In the genomic region with DNA sequence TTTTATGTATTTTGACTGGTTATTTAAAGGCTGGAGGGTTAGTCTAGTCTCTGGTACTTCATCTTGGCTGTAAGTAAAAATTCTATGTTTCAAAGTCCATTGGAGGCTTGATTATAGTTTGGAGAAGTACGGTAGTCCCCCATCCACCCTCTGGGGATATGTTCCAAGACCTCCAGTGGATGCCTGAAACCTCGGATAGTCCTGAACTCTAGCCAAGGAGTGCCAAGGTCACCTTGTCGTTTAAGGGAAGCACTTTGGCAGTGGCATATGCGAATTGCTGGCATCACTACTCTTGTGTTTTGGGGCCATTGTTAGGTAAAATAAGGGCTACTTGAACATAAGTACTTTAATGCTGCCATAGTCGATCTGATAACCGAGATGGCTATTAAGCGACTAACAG, we compare ENCODE assay signal across 33 cellular contexts. TPM values are rescaled to one million over a fixed set of nuclear protein-coding genes. Genes with fewer than 3 reads are reported as not detected.
"Had no signal": no experiment of that assay in that cellular context is flagged by ENCODE, and none has a peak within 500 bp of the region (broad histone marks: within the 10 kb centered on the region; RNA-seq: fewer than 3 reads in every experiment).

No MANE protein-coding gene starts in this region.

- H3K9me3 Mint-ChIP-seq: activated CD4-positive, alpha-beta memory T cell treated with anti-CD3 and anti-CD28 coated beads for 36 hours; activated naive CD8-positive, alpha-beta T cell treated with anti-CD3 and anti-CD28 coated beads for 36 hours; activated T-cell treated with anti-CD3 and anti-CD28 coated beads, Interleukin-2, amount 50 U/mL, for 72 hours; activated T-helper 17 cell treated with anti-CD3 and anti-CD28 coated beads, Interleukin-2, amount 50 U/mL, for 72 hours had no signal

- H3K27ac Mint-ChIP-seq: activated CD4-positive, alpha-beta memory T cell treated with anti-CD3 and anti-CD28 coated beads for 36 hours; activated naive CD8-positive, alpha-beta T cell treated with anti-CD3 and anti-CD28 coated beads for 36 hours; activated T-cell treated with anti-CD3 and anti-CD28 coated beads, Interleukin-2, amount 50 U/mL, for 72 hours; activated T-helper 17 cell treated with anti-CD3 and anti-CD28 coated beads, Interleukin-2, amount 50 U/mL, for 72 hours had no signal

- H3K27ac ChIP-seq: brain microvascular endothelial cell, cardiac muscle cell, Peyer's patch, WERI-Rb-1 had no signal

- DNase-seq: activated CD4-positive, alpha-beta memory T cell treated with anti-CD3 and anti-CD28 coated beads for 36 hours; activated CD4-positive, alpha-beta T cell treated with anti-CD3 and anti-CD28 coated beads, Interleukin-2, amount 50 U/mL, for 1 hour; activated CD8-positive, alpha-beta memory T cell treated with anti-CD3 and anti-CD28 coated beads, Interleukin-2, amount 50 U/mL, for 4 hours; activated effector memory CD4-positive, alpha-beta T cell treated with anti-CD3 and anti-CD28 coated beads, Interleukin-2, amount 50 U/mL, for 16 hours; activated naive CD4-positive, alpha-beta T cell; activated naive CD4-positive, alpha-beta T cell treated with anti-CD3 and anti-CD28 coated beads, Interleukin-2, amount 50 U/mL, for 16 hours; activated naive CD8-positive, alpha-beta T cell treated with anti-CD3 and anti-CD28 coated beads for 36 hours; activated T-cell treated with anti-CD3 and anti-CD28 coated beads for 4 hours; activated T-cell treated with anti-CD3 and anti-CD28 coated beads, Interleukin-2, amount 50 U/mL, for 72 hours; amniotic stem cell; aorta; brain microvascular endothelial cell; Karpas-422; NCI-H1105; NCI-H1417 treated with DMSO at 0.1 percent for 48 hours; NCI-H187 treated with DMSO at 0.1 percent for 48 hours; NCI-H2081; NCI-H2171 treated with DMSO at 0.1 percent for 48 hours; NCI-H2227 treated with DMSO at 0.1 percent for 48 hours; NCI-H510A treated with DMSO at 0.1 percent for 48 hours; NCI-H526 treated with DMSO at 0.1 percent for 48 hours; NCI-H774; PC-3; Peyer's patch; RPMI8226; SW 1271; T-helper 1 cell; T-helper 2 cell; T-helper 9 cell; WERI-Rb-1 had no signal

- H3K4me3 Mint-ChIP-seq: activated CD4-positive, alpha-beta memory T cell treated with anti-CD3 and anti-CD28 coated beads for 36 hours; activated naive CD8-positive, alpha-beta T cell treated with anti-CD3 and anti-CD28 coated beads for 36 hours; activated T-cell treated with anti-CD3 and anti-CD28 coated beads, Interleukin-2, amount 50 U/mL, for 72 hours; activated T-helper 17 cell treated with anti-CD3 and anti-CD28 coated beads, Interleukin-2, amount 50 U/mL, for 72 hours had no signal

- H3K4me3 ChIP-seq: cardiac muscle cell, Peyer's patch had no signal

- H3K27me3 ChIP-seq: brain microvascular endothelial cell, cardiac muscle cell, Peyer's patch had no signal

- ATAC-seq: activated T-cell treated with anti-CD3 and anti-CD28 coated beads, Interleukin-2, amount 50 U/mL, for 72 hours; activated T-helper 17 cell treated with anti-CD3 and anti-CD28 coated beads, Interleukin-2, amount 50 U/mL, for 72 hours; PC-3 had no signal

- H3K27me3 Mint-ChIP-seq: activated CD4-positive, alpha-beta memory T cell treated with anti-CD3 and anti-CD28 coated beads for 36 hours; activated naive CD8-positive, alpha-beta T cell treated with anti-CD3 and anti-CD28 coated beads for 36 hours; activated T-helper 17 cell treated with anti-CD3 and anti-CD28 coated beads, Interleukin-2, amount 50 U/mL, for 72 hours had no signal

- H3K4me1 ChIP-seq: Peyer's patch had no signal

- H3K9me3 ChIP-seq: Peyer's patch had no signal

RNA-seq across cellular contexts. Expression of a gene that starts 46.2 kb away (rescaled TPM):
- total RNA-seq: activated naive CD8-positive, alpha-beta T cell treated with anti-CD3 and anti-CD28 coated beads for 36 hours; MCF 10A; PC-3 had no signal
